ENCODE assay signal across 29 cellular contexts in the genomic region with DNA sequence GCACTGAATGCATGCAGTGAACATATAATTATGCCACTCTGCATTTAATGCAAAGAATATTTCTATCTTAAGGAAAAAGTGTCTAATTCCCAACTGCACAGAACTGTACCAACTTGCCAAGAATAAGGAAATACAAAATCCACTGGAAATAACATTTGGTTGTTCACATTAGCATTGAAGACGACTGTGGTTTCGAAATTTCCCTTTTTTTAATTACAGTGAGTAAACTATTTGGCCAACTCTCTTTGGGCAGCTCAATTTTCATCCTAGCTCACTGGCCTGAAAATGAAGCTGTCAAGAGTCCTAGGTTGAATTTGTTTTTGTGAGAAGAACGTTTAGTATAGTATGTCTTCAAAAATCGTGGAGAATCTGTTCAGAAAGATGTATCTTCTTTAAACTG.
"Had no signal": no experiment of that assay in that cellular context is flagged by ENCODE, and none has a peak within 500 bp of the region (broad histone marks: within the 10 kb centered on the region; RNA-seq: fewer than 3 reads in every experiment).

No MANE protein-coding gene starts in this region.

- H3K9me3 ChIP-seq: heart right ventricle, left lung, mucosa of descending colon, neutrophil, pancreas, right lobe of liver, suprapubic skin, transverse colon, upper lobe of right lung, uterus had no signal

- ATAC-seq: esophagus mucosa; heart right ventricle; left cardiac atrium; left lung; mucosa of descending colon; natural killer cell treated with Interleukin-12 subunit alpha and Interleukin-12 subunit beta and Interleukin-15 and Interleukin-18, amount 100 ng/mL, for 72 hours; pancreas; right lobe of liver; stimulated activated naive CD8-positive, alpha-beta T cell treated with anti-CD3 and anti-CD28 coated beads, Interleukin-15, amount 100 ng/mL, for 72 hours; upper lobe of right lung had no signal

- H3K27me3 ChIP-seq: heart right ventricle, left lung, neutrophil, right lobe of liver, suprapubic skin, transverse colon, upper lobe of right lung, uterus had no signal

- H3K4me3 ChIP-seq: dorsolateral prefrontal cortex, heart right ventricle, left lung, mucosa of descending colon, pancreas, right lobe of liver, smooth muscle cell, suprapubic skin, transverse colon, upper lobe of right lung, uterus had no signal

- H3K4me1 ChIP-seq: heart right ventricle, left lung, pancreas, right lobe of liver, suprapubic skin, transverse colon, upper lobe of right lung, uterus had no signal

- H3K27ac ChIP-seq: dorsolateral prefrontal cortex, epithelial cell of prostate, heart right ventricle, left lung, neutrophil, pancreas, right lobe of liver, suprapubic skin, transverse colon, upper lobe of right lung, uterus had no signal

- DNase-seq: dorsolateral prefrontal cortex; effector CD8-positive, alpha-beta T cell; endodermal cell; foreskin melanocyte; glutamatergic neuron; heart right ventricle; hippocampal formation; left cardiac atrium; left lung; mesenchymal stem cell; mucosa of descending colon; naive B cell; pancreas; right lobe of liver; stimulated activated CD4-positive, alpha-beta T cell treated with anti-CD3 and anti-CD28 coated beads, Interleukin-12 subunit alpha, Interleukin-12 subunit beta, amount 100 ng/mL, for 4 hours; stimulated activated CD4-positive, alpha-beta T cell treated with anti-CD3 and anti-CD28 coated beads, Interleukin-1b, Interleukin-23, amount 100 ng/mL, for 48 hours; stimulated activated CD4-positive, alpha-beta T cell treated with anti-CD3 and anti-CD28 coated beads, Interleukin-4, amount 100 ng/mL, for 1 hour; stimulated activated CD8-positive, alpha-beta memory T cell treated with anti-CD3 and anti-CD28 coated beads, Interleukin-4, amount 100 ng/mL, for 48 hours; stimulated activated naive CD4-positive, alpha-beta T cell; stimulated activated naive CD8-positive, alpha-beta T cell treated with anti-CD3 and anti-CD28 coated beads, Interleukin-15, amount 100 ng/mL, for 72 hours; transverse colon; upper lobe of right lung; uterus had no signal

- H3K4me2 ChIP-seq: smooth muscle cell had no signal

- H3K36me3 ChIP-seq: heart right ventricle, left lung, neutrophil, pancreas, right lobe of liver, suprapubic skin, transverse colon, upper lobe of right lung, uterus had no signal
